ENCODE assay signal across 17 cellular contexts in the genomic region with DNA sequence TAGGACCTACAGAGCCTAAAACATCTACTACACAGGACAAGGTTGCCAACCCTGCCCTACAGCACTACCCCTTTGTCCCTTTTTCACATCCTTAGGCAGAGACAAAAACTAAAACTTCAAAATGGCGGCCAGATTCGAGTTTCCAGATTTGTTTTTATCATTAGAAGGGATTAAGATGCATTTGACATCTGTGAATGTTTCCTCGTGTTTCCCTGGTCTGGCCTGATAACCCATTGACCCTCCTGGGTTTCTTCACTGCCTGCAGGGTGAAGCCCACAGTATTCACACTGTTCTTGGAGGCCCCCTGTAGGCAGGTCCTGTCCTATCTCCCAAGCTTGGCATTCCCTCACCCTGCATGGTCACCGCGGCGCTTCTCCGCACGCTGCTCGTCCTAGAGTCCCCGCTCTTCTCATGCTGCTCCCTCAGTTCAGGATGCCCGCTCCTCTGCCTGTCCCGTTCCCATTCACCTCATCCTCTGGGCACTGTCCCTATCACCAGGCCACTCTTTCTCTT.
DNase-seq lines count a peak whose midpoint lies in the region; ATAC-seq, FAIRE-seq and TF ChIP-seq lines count a peak whose summit lies in the region.
"Had no signal": no experiment of that assay in that cellular context is flagged by ENCODE, and none has a peak within 500 bp of the region (broad histone marks: within the 10 kb centered on the region; RNA-seq: fewer than 3 reads in every experiment).

No MANE protein-coding gene starts in this region.

- no peak overlapping the region for H3K4me3 Mint-ChIP-seq in HFFc6

- no peaks in the 10 kb centered on the region for H4K20me1 ChIP-seq in DOHH2 (ENCODE audit: control insufficient read depth, insufficient read depth, low read depth, low read length)
- no peaks in the 10 kb centered on the region for H4K20me1 ChIP-seq in K562 (replicated peaks; ENCODE audit: control insufficient read depth, insufficient read depth, low read length)

- H3K4me1 ChIP-seq in DOHH2 (ENCODE audit: control insufficient read depth, low read length) (peaks cover 12% of the 10 kb centered on the region), K562 (replicated peaks in 1 of 2; ENCODE audit: control insufficient read depth in 2 of 2, insufficient read depth in 2 of 2, low read length in 2 of 2) (peaks cover 0 to 4% of the 10 kb centered on the region in 2 experiments; a peak in 1 of 5 replicates), neuronal stem cell (ENCODE audit: control insufficient read depth in 2 of 2, insufficient read depth in 1 of 2, low read depth in 1 of 2, low read length in 2 of 2) (no peaks in the 10 kb centered on the region)

- H3K9ac ChIP-seq in K562 (ENCODE audit: insufficient read depth in 1 of 2, low read depth in 2 of 2, low read length in 2 of 2) (no peak overlapping the region), neuronal stem cell (ENCODE audit: low read depth, low read length, poor library complexity) (no peak overlapping the region)

- H2AK5ac ChIP-seq in neuronal stem cell (ENCODE audit: low read depth, low read length), result no peak overlapping the region

- no peak overlapping the region for H2BK120ac ChIP-seq in neuronal stem cell (ENCODE audit: low read depth, low read length)

- no peak overlapping the region for H4K8ac ChIP-seq in neuronal stem cell (ENCODE audit: low read depth, low read length)

- in situ Hi-C loops in K562 (cut with MboI), result no loop called here

- no peaks in the 10 kb centered on the region for H3K27me3 ChIP-seq in DOHH2 (ENCODE audit: control insufficient read depth, low read length)
- H3K27me3 ChIP-seq in K562 (ENCODE audit: control insufficient read depth in 2 of 2, insufficient read depth in 2 of 2, low read length in 2 of 2), result peaks cover 29 to 30% of the 10 kb centered on the region in 2 experiments
- H3K27me3 ChIP-seq in neuronal stem cell (ENCODE audit: control insufficient read depth in 3 of 3, insufficient read depth in 3 of 3, low read depth in 1 of 3, low read length in 3 of 3), result no peaks in the 10 kb centered on the region

- H3K14ac ChIP-seq in neuronal stem cell (ENCODE audit: low read length), result no peak overlapping the region

- H3K9me1 ChIP-seq in K562 (ENCODE audit: control insufficient read depth, insufficient read depth, low read length), result no peaks in the 10 kb centered on the region

- no peaks in the 10 kb centered on the region for H3K79me1 ChIP-seq in neuronal stem cell (ENCODE audit: low read depth, low read length)

- no peak overlapping the region for H2AFZ ChIP-seq in K562 (ENCODE audit: low read depth, low read length)
- H2AFZ ChIP-seq in neuronal stem cell (ENCODE audit: low read length), result no peak overlapping the region

- H3K4me3 ChIP-seq in DOHH2 (ENCODE audit: low read length) (no peak overlapping the region), K562 (no peak overlapping the region), neuronal stem cell (ENCODE audit: low read length in 2 of 2) (no peak overlapping the region)

- H3K18ac ChIP-seq in neuronal stem cell (ENCODE audit: low read length), result no peak overlapping the region

- DNase-seq in HFFc6, result no peak
- peak in 2 of 4 experiments; percentile 28 for DNase-seq in K562 (ENCODE audit: extremely low read depth in 1 of 4, low spot score in 3 of 4)
- DNase-seq in neuronal stem cell (ENCODE audit: low spot score), result no peak
- DNase-seq in H54 (ENCODE audit: insufficient read length, low spot score), result no peak
- no peak for DNase-seq in NCI-H187 treated with DMSO at 0.1 percent for 48 hours (lab: John Stamatoyannopoulos, UW)
- DNase-seq in DMS114 treated with DMSO at 0.1 percent for 48 hours (lab: John Stamatoyannopoulos, UW; ENCODE audit: unreplicated experiment), result no peak
- DNase-seq: COR-L47; NCI-H1436 treated with DMSO at 0.1 percent for 48 hours; NCI-H345; NCI-H526 treated with DMSO at 0.1 percent for 48 hours; NK-92 treated with Interleukin-12 subunit alpha and Interleukin-12 subunit beta, amount 100 ng/mL, for 24 hours; PC-3 had no signal

- ATAC-seq in K562 (peak; percentile 70), GM18867 (IDR thresholded peaks at IDR 0.05; ENCODE audit: unreplicated experiment) (no peak)
- ATAC-seq: HCT116, PC-3 had no signal

- no peak overlapping the region for H2BK12ac ChIP-seq in neuronal stem cell (ENCODE audit: low read length)

- no peaks in the 10 kb centered on the region for H3K9me2 ChIP-seq in DOHH2 (replicated peaks; ENCODE audit: control insufficient read depth, low read length)

- no peak for TF ChIP-seq EP300 in K562 (IDR thresholded peaks at IDR 0.05; ENCODE audit: low read length)

- H3K36me3 ChIP-seq in DOHH2 (ENCODE audit: control insufficient read depth, low read length), result peaks cover 16% of the 10 kb centered on the region
- H3K36me3 ChIP-seq in K562 (ENCODE audit: control insufficient read depth, insufficient read depth, low read length), result no peaks in the 10 kb centered on the region
- H3K36me3 ChIP-seq in neuronal stem cell (replicated peaks in 1 of 2; ENCODE audit: control insufficient read depth in 2 of 2, insufficient read depth in 2 of 2, low read length in 2 of 2), result peaks cover 23 to 77% of the 10 kb centered on the region in 2 donors

- peak overlapping the region; percentile 39; the same call in 1 of the 2 replicates for H3K27ac Mint-ChIP-seq in HFFc6

- intact Hi-C loops in K562 (cut with micrococcal nuclease), result no loop called here

- H3K79me2 ChIP-seq in DOHH2 (ENCODE audit: control insufficient read depth, low read length) (no peaks in the 10 kb centered on the region), K562 (ENCODE audit: control insufficient read depth, insufficient read depth, low read length) (no peaks in the 10 kb centered on the region)

- TF ChIP-seq POLR2A in K562 (conservative IDR thresholded peaks at IDR 0.05), result no peak
- no peak for TF ChIP-seq POLR2A in H54 (IDR thresholded peaks at IDR 0.05; ENCODE audit: low read depth, low read length)

- no peaks in the 10 kb centered on the region for H3K27me3 Mint-ChIP-seq in HFFc6 (ENCODE audit: insufficient read depth)

- peaks cover 49% of the 10 kb centered on the region for H3K4me1 Mint-ChIP-seq in HFFc6 (ENCODE audit: low read depth)

- H3K27ac ChIP-seq in DOHH2 (ENCODE audit: low read depth, low read length) (no peak overlapping the region), K562 (ENCODE audit: extremely low read depth, low read depth, low read length) (no peak overlapping the region), neuronal stem cell (replicated peaks; ENCODE audit: low read length) (no peak overlapping the region)
- H3K27ac ChIP-seq: C4-2B had no signal

- TF ChIP-seq RAD21 in K562 (CRISPR knock-in tag; conservative IDR thresholded peaks at IDR 0.05 in 1 of 2, IDR thresholded peaks at IDR 0.05 in 1 of 2), result no peak

- POLR2A ChIA-PET in K562 (lab: Yijun Ruan, JAX), result interaction anchor here (1.4 kb wide), 1 partner anchor 13 kb away, joined by 5 read pairs; no protein-coding TSS in a partner anchor

- WGBS in K562 (ENCODE audit: insufficient coverage, low coverage, missing lambda C conversion rate), result 30% methylated on average over 12 of the region's 12 CpGs
- no CpG with 5 or more reads among the region's 12 CpGs for WGBS in neuronal stem cell (ENCODE audit: extremely low coverage in 2 of 2, insufficient read length in 2 of 2, insufficient replicate concordance in 1 of 2), 2 donors

- peaks cover 19% of the 10 kb centered on the region for H3K36me3 Mint-ChIP-seq in HFFc6 (ENCODE audit: low read depth)

- no peak overlapping the region for H3K23ac ChIP-seq in neuronal stem cell (ENCODE audit: low read depth, low read length, poor library complexity)

- no peak overlapping the region for H2BK15ac ChIP-seq in neuronal stem cell (ENCODE audit: low read length)

- H3K4ac ChIP-seq in neuronal stem cell (ENCODE audit: low read length), result no peak overlapping the region

- peak overlapping the region; percentile 73 for H4K91ac ChIP-seq in neuronal stem cell (ENCODE audit: low read depth, low read length, poor library complexity)

- TF ChIP-seq CTCF in DOHH2 (IDR thresholded peaks at IDR 0.05; ENCODE audit: low read depth, low read length, poor library complexity, severe bottlenecking) (peak; percentile 19), HFFc6 (IDR thresholded peaks at IDR 0.05) (peak; percentile 39), K562 (IDR thresholded peaks at IDR 0.05 in 2 of 3, conservative IDR thresholded peaks at IDR 0.05 in 1 of 3; ENCODE audit: insufficient read depth in 2 of 3, low read depth in 1 of 3, low read length in 3 of 3) (peak; percentile 15 to 31 (median 23); a peak in 2 of 6 replicates)

- H2BK5ac ChIP-seq in neuronal stem cell (ENCODE audit: low read length), result no peak overlapping the region

- BruUV-seq in K562 (replicated peaks; lab: Mats Ljungman, UMichigan), result no TSS peak

- H3K9me3 Mint-ChIP-seq in HFFc6, result no peaks in the 10 kb centered on the region

- H3K9me3 ChIP-seq in DOHH2 (ENCODE audit: control insufficient read depth, insufficient read depth, low read length) (no peaks in the 10 kb centered on the region), K562 (replicated peaks; ENCODE audit: control insufficient read depth, insufficient read depth, low read depth, low read length) (no peaks in the 10 kb centered on the region), neuronal stem cell (replicated peaks in 1 of 2; ENCODE audit: control insufficient read depth in 2 of 2, insufficient read depth in 1 of 2, low read depth in 1 of 2, low read length in 2 of 2) (peaks cover 2 to 22% of the 10 kb centered on the region in 2 donors)

- H3K4me2 ChIP-seq in DOHH2 (ENCODE audit: low read length) (no peak overlapping the region), K562 (ENCODE audit: insufficient read depth, low read length) (no peak overlapping the region), neuronal stem cell (ENCODE audit: insufficient read depth, low read length, poor library complexity, severe bottlenecking) (no peak overlapping the region)

- CTCF ChIA-PET in K562 (lab: Yijun Ruan, JAX; ENCODE audit: low intra/inter-chr PET ratio), result no interaction called here

- no peaks in the 10 kb centered on the region for H3F3A ChIP-seq in DOHH2 (ENCODE audit: control insufficient read depth, insufficient read depth)

- FAIRE-seq in K562 (lab: Jason Lieb, UNC) (no peak), H54 (lab: Jason Lieb, UNC) (no peak)
- FAIRE-seq: A204.1 had no signal
